8 cellular contexts compared by ENCODE assay signal in genomic region chr11:67271548-67272284, GRCh38. TPM values are rescaled to one million over a fixed set of nuclear protein-coding genes. Genes with fewer than 3 reads are reported as not detected.
DNase-seq lines count a peak whose midpoint lies in the region; ATAC-seq, FAIRE-seq and TF ChIP-seq lines count a peak whose summit lies in the region.

No MANE protein-coding gene starts in this region.

- no peak for TF ChIP-seq POLR2A in GM12891 (IDR thresholded peaks at IDR 0.05; ENCODE audit: low read depth, low read length)

- H3K4me1 Mint-ChIP-seq in T-helper 1 cell treated with Interleukin-12 subunit alpha and Interleukin-12 subunit beta and Interleukin-4 antibody, amounts not matched to agents 30 μg/mL and 1 μg/mL, for 36 hours (ENCODE audit: low read depth), result peaks cover 61% of the 10 kb centered on the region
- peaks cover 15% of the 10 kb centered on the region for H3K4me1 Mint-ChIP-seq in progenitor cell of endocrine pancreas (ENCODE audit: low read depth)

- H3K9me3 Mint-ChIP-seq in T-helper 1 cell treated with Interleukin-12 subunit alpha and Interleukin-12 subunit beta and Interleukin-4 antibody, amounts not matched to agents 30 μg/mL and 1 μg/mL, for 36 hours, result no peaks in the 10 kb centered on the region
- no peaks in the 10 kb centered on the region for H3K9me3 Mint-ChIP-seq in progenitor cell of endocrine pancreas (ENCODE audit: low read depth)

- H3K27me3 ChIP-seq in skeletal muscle satellite cell (ENCODE audit: control insufficient read depth, insufficient read depth, low read length), result no peaks in the 10 kb centered on the region

- peak overlapping the region; percentile 93 for H3K27ac Mint-ChIP-seq in T-helper 1 cell treated with Interleukin-12 subunit alpha and Interleukin-12 subunit beta and Interleukin-4 antibody, amounts not matched to agents 30 μg/mL and 1 μg/mL, for 36 hours
- no peak overlapping the region for H3K27ac Mint-ChIP-seq in progenitor cell of endocrine pancreas

- H3K36me3 Mint-ChIP-seq in T-helper 1 cell treated with Interleukin-12 subunit alpha and Interleukin-12 subunit beta and Interleukin-4 antibody, amounts not matched to agents 30 μg/mL and 1 μg/mL, for 36 hours (ENCODE audit: low read depth), result peaks cover 58% of the 10 kb centered on the region
- peaks cover 1% of the 10 kb centered on the region for H3K36me3 Mint-ChIP-seq in progenitor cell of endocrine pancreas (ENCODE audit: insufficient read depth)

- peaks cover 73% of the 10 kb centered on the region for H3K4me1 ChIP-seq in skeletal muscle satellite cell (ENCODE audit: control insufficient read depth, insufficient read depth, low read length)

- DNase-seq in GM12891 (ENCODE audit: insufficient read length, low spot score) (no peak), progenitor cell of endocrine pancreas (ENCODE audit: low spot score, unreplicated experiment) (no peak)
- peak; percentile 48 for DNase-seq in effector CD4-positive, alpha-beta T cell

- no peak for TF ChIP-seq CTCF in progenitor cell of endocrine pancreas (IDR thresholded peaks at IDR 0.05; ENCODE audit: unreplicated experiment)

- peaks cover 11% of the 10 kb centered on the region for H3K36me3 ChIP-seq in skeletal muscle satellite cell (ENCODE audit: insufficient read depth, low read length)

- H3K4me3 Mint-ChIP-seq in T-helper 1 cell treated with Interleukin-12 subunit alpha and Interleukin-12 subunit beta and Interleukin-4 antibody, amounts not matched to agents 30 μg/mL and 1 μg/mL, for 36 hours, result peak overlapping the region; percentile 97
- H3K4me3 Mint-ChIP-seq in progenitor cell of endocrine pancreas (ENCODE audit: low read depth), result no peak overlapping the region

- H3K9ac ChIP-seq in skeletal muscle satellite cell (ENCODE audit: low read depth, low read length), result peak overlapping the region; percentile 12

- no peaks in the 10 kb centered on the region for H3K9me3 ChIP-seq in skeletal muscle satellite cell (replicated peaks; ENCODE audit: low read length)

- peak overlapping the region; percentile 25 for H3K4me2 ChIP-seq in skeletal muscle satellite cell (ENCODE audit: low read length)

- ATAC-seq in GM21381 (IDR thresholded peaks at IDR 0.05; ENCODE audit: unreplicated experiment) (no peak), GM21367 (IDR thresholded peaks at IDR 0.05; ENCODE audit: unreplicated experiment) (no peak), GM18858 (IDR thresholded peaks at IDR 0.05; ENCODE audit: unreplicated experiment) (no peak)

- H3K4me3 ChIP-seq in skeletal muscle satellite cell (ENCODE audit: low read length), result no peak overlapping the region

- H3K27me3 Mint-ChIP-seq in T-helper 1 cell treated with Interleukin-12 subunit alpha and Interleukin-12 subunit beta and Interleukin-4 antibody, amounts not matched to agents 30 μg/mL and 1 μg/mL, for 36 hours (ENCODE audit: low read depth), result no peaks in the 10 kb centered on the region
- H3K27me3 Mint-ChIP-seq in progenitor cell of endocrine pancreas, result no peaks in the 10 kb centered on the region

- FAIRE-seq in GM12891 (lab: Jason Lieb, UNC), result peak; percentile 23

TF ChIP-seq in GM12891, 5 proteins besides CTCF, POLR2A, EP300 and RAD21:
- no peak for TF ChIP-seq POU2F2 (IDR thresholded peaks at IDR 0.05; ENCODE audit: low read depth, low read length)
- no peak for TF ChIP-seq PAX5 (IDR thresholded peaks at IDR 0.05; ENCODE audit: insufficient read depth, low read length, severe bottlenecking)
- no peak for TF ChIP-seq TAF1 (IDR thresholded peaks at IDR 0.05; ENCODE audit: low read depth, low read length)
- TF ChIP-seq SPI1 (IDR thresholded peaks at IDR 0.05; ENCODE audit: low read depth, low read length), result no peak
- no peak for TF ChIP-seq POLR2AphosphoS5 (IDR thresholded peaks at IDR 0.05; ENCODE audit: low read depth, low read length)

RNA-seq across cellular contexts. Expression of gene GRK2, which starts 5.4 kb away (rescaled TPM):
- 101 TPM for polyA plus RNA-seq in GM12891 (2012; ENCODE audit: low read depth, missing spikeins)
- total RNA-seq in skeletal muscle satellite cell (2012; rRNA removed), result 26.6 and 33.0 TPM in 2 replicates
- 52.9 and 53.0 TPM in 2 replicates for total RNA-seq in progenitor cell of endocrine pancreas

RNA-seq across cellular contexts. Expression of gene ANKRD13D, which starts 17.4 kb away (rescaled TPM):
- polyA plus RNA-seq in GM12891 (2012; ENCODE audit: low read depth, missing spikeins), result 18.9 TPM
- total RNA-seq in skeletal muscle satellite cell (2012; rRNA removed), result 29.1 and 29.4 TPM in 2 replicates
- 74.9 and 76.0 TPM in 2 replicates for total RNA-seq in progenitor cell of endocrine pancreas

RNA-seq across cellular contexts. Expression of gene SSH3, which starts 31.6 kb away (rescaled TPM):
- 1.3 TPM for polyA plus RNA-seq in GM12891 (2012; ENCODE audit: low read depth, missing spikeins)
- 8.5 and 14.7 TPM in 2 replicates for total RNA-seq in skeletal muscle satellite cell (2012; rRNA removed)
- total RNA-seq in progenitor cell of endocrine pancreas, result 48.9 and 56.9 TPM in 2 replicates
